ENCODE assay signal across 8 cellular contexts in the genomic region with DNA sequence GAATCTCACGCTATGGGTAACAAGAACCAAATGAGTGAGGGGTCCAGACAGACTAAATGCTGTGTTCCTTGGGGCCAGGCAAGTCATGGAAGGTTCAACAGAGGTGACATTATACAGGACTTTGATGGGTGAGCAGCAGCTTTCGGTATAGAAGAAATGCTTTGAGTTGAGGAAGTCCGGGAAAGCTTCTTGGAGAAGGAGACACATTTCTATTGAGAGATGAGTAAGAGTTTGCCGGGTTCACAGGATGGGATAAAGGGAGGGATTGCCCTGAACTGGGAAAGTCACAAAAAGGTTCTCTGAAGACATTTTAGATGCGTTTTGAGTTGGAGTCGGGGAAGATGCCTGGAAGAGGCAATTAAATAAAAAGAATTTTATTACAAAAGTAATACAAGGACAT. TPM values are rescaled to one million over a fixed set of nuclear protein-coding genes. Genes with fewer than 3 reads are reported as not detected.
DNase-seq lines count a peak whose midpoint lies in the region; ATAC-seq, FAIRE-seq and TF ChIP-seq lines count a peak whose summit lies in the region.

No MANE protein-coding gene starts in this region.

- H4K8ac ChIP-seq in trophoblast cell (ENCODE audit: low read depth, low read length), result no peak overlapping the region

- no peak overlapping the region for H2BK5ac ChIP-seq in trophoblast cell (ENCODE audit: low read depth, low read length, poor library complexity)

- H2AK5ac ChIP-seq in trophoblast cell (ENCODE audit: low read length), result no peak overlapping the region

- H3K23ac ChIP-seq in trophoblast cell (ENCODE audit: low read length), result no peak overlapping the region

- H3K79me2 ChIP-seq in DND-41 (ENCODE audit: insufficient read depth, low read length) (no peaks in the 10 kb centered on the region), trophoblast cell (ENCODE audit: control insufficient read depth, insufficient read depth, low read length, poor library complexity) (no peaks in the 10 kb centered on the region)

- H4K12ac ChIP-seq in trophoblast cell (ENCODE audit: low read depth, low read length), result no peak overlapping the region

- H3K79me1 ChIP-seq in trophoblast cell (ENCODE audit: low read length), result peaks cover 4% of the 10 kb centered on the region

- no CpG with 5 or more reads among the region's 6 CpGs for WGBS in trophoblast cell (ENCODE audit: extremely low coverage, insufficient coverage, insufficient read length)

- H3K4me3 ChIP-seq in DND-41 (ENCODE audit: low read depth in 1 of 2, low read length in 2 of 2) (peak overlapping the region; percentile 21 to 75; a peak in 3 of 4 replicates), RWPE2 (ENCODE audit: severe bottlenecking) (peak overlapping the region; percentile 49), epithelial cell of proximal tubule (ENCODE audit: low read depth, low read length) (peak overlapping the region; percentile 65), trophoblast cell (ENCODE audit: low read depth, low read length) (no peak overlapping the region)

- no peak overlapping the region for H3K14ac ChIP-seq in trophoblast cell (ENCODE audit: low read length)

- peak overlapping the region; percentile 89 for H2AFZ ChIP-seq in DND-41 (ENCODE audit: low read depth, low read length)
- no peak overlapping the region for H2AFZ ChIP-seq in trophoblast cell (ENCODE audit: insufficient read depth, low read length, poor library complexity)

- no peaks in the 10 kb centered on the region for H3K27me3 ChIP-seq in DND-41 (ENCODE audit: insufficient read depth, low read length, poor library complexity)
- H3K27me3 ChIP-seq in RWPE2 (ENCODE audit: insufficient read depth, poor library complexity, severe bottlenecking), result no peaks in the 10 kb centered on the region
- no peaks in the 10 kb centered on the region for H3K27me3 ChIP-seq in trophoblast cell (ENCODE audit: insufficient read depth, low read length)

- H2BK12ac ChIP-seq in trophoblast cell (ENCODE audit: low read length), result no peak overlapping the region

- H3K9me3 ChIP-seq in DND-41 (ENCODE audit: insufficient read depth, low read length, severe bottlenecking) (no peaks in the 10 kb centered on the region), RWPE2 (ENCODE audit: severe bottlenecking) (no peaks in the 10 kb centered on the region), trophoblast cell (ENCODE audit: insufficient read depth, low read depth, low read length) (peaks cover 3% of the 10 kb centered on the region)

- no peak overlapping the region for H2BK120ac ChIP-seq in trophoblast cell (ENCODE audit: insufficient read depth, low read length, poor library complexity)

- DNase-seq in DND-41 (no peak), RWPE2 (ENCODE audit: low spot score) (no peak), epithelial cell of proximal tubule (ENCODE audit: low read depth) (no peak), trophoblast cell (no peak), NCI-H2227 (lab: John Stamatoyannopoulos, UW; ENCODE audit: unreplicated experiment) (no peak), mesenteric fat pad (ENCODE audit: low spot score) (no peak), frontal cortex (ENCODE audit: low spot score in 2 of 2) (no peak)

- H3K4me1 ChIP-seq in DND-41 (ENCODE audit: insufficient read depth, low read length) (peaks cover 19% of the 10 kb centered on the region), RWPE2 (ENCODE audit: insufficient read depth, poor library complexity, severe bottlenecking) (no peaks in the 10 kb centered on the region), trophoblast cell (ENCODE audit: control insufficient read depth in 1 of 2, insufficient read depth in 2 of 2, low read length in 2 of 2) (peaks cover 2% of the 10 kb centered on the region in 2 experiments)

- no peak overlapping the region for H3K4ac ChIP-seq in trophoblast cell (ENCODE audit: low read depth, low read length)

- H3K27ac ChIP-seq in DND-41 (ENCODE audit: low read length) (peak overlapping the region; percentile 53; the same call in 1 of the 2 replicates), RWPE2 (ENCODE audit: poor library complexity, severe bottlenecking) (no peak overlapping the region), trophoblast cell (ENCODE audit: low read depth, low read length) (no peak overlapping the region)

- TF ChIP-seq CTCF in DND-41 (IDR thresholded peaks at IDR 0.05; ENCODE audit: borderline replicate concordance, extremely low read depth, low read length, poor library complexity, severe bottlenecking) (no peak), RWPE2 (IDR thresholded peaks at IDR 0.05; ENCODE audit: poor library complexity, severe bottlenecking) (no peak), epithelial cell of proximal tubule (conservative IDR thresholded peaks at IDR 0.05; ENCODE audit: low read depth, low read length) (no peak)

- H3K4me2 ChIP-seq in DND-41 (ENCODE audit: insufficient read depth, low read length) (peak overlapping the region; percentile 97), trophoblast cell (ENCODE audit: low read length) (peak overlapping the region; percentile 69)

- no peaks in the 10 kb centered on the region for H4K20me1 ChIP-seq in DND-41 (ENCODE audit: insufficient read depth, low read length)

- no peak for ATAC-seq in DND-41 (ENCODE audit: insufficient read depth, low read depth)
- no peak for ATAC-seq in RWPE2 (ENCODE audit: low read depth)
- ATAC-seq in HG03175 (IDR thresholded peaks at IDR 0.05; ENCODE audit: unreplicated experiment), result no peak

- H3K9ac ChIP-seq in DND-41 (ENCODE audit: low read depth, low read length) (peak overlapping the region; percentile 68), trophoblast cell (ENCODE audit: low read length) (no peak overlapping the region)

- no peak for FAIRE-seq in frontal cortex (lab: Jason Lieb, UNC)

- no peak overlapping the region for H3K18ac ChIP-seq in trophoblast cell (ENCODE audit: low read length)

- no peak overlapping the region for H4K91ac ChIP-seq in trophoblast cell (ENCODE audit: low read depth, low read length)

- H3K36me3 ChIP-seq in DND-41 (ENCODE audit: insufficient read depth, low read length) (no peaks in the 10 kb centered on the region), RWPE2 (ENCODE audit: low read depth) (no peaks in the 10 kb centered on the region), trophoblast cell (ENCODE audit: control insufficient read depth in 1 of 2, insufficient read depth in 2 of 2, low read length in 2 of 2) (peaks cover 0 to 4% of the 10 kb centered on the region in 2 experiments)

RNA-seq across cellular contexts. Expression of gene AZIN2, which starts 0.6 kb away (rescaled TPM):
- total RNA-seq in epithelial cell of proximal tubule, result 0.98 and 9.6 TPM in 2 replicates
- polyA plus RNA-seq in trophoblast cell (2013), result 4.4 and 5.3 TPM in 2 replicates
- total RNA-seq in mesenteric fat pad, result 2.1 TPM
- 11.8 TPM for total RNA-seq in frontal cortex

RNA-seq across cellular contexts. Expression of gene AK2, which starts 43.7 kb away (rescaled TPM):
- 237 and 276 TPM in 2 replicates for total RNA-seq in epithelial cell of proximal tubule
- 81.3 and 83.7 TPM in 2 replicates for polyA plus RNA-seq in trophoblast cell (2013)
- total RNA-seq in mesenteric fat pad, result 159 TPM
- total RNA-seq in frontal cortex, result 23.2 TPM
